ENCODE assay signal across 34 cellular contexts in genomic region chr4:10691651-10692050, GRCh38. TPM values are rescaled to one million over a fixed set of nuclear protein-coding genes. Genes with fewer than 3 reads are reported as not detected.
"Had no signal": no experiment of that assay in that cellular context is flagged by ENCODE, and none has a peak within 500 bp of the region (broad histone marks: within the 10 kb centered on the region; RNA-seq: fewer than 3 reads in every experiment).

No MANE protein-coding gene starts in this region.

- H3K9me3 ChIP-seq: colonic mucosa, gastroesophageal sphincter, heart left ventricle, left lung, right atrium auricular region, spleen, thoracic aorta, upper lobe of left lung, uterus had no signal

- H2AFZ ChIP-seq: neural progenitor cell, parathyroid adenoma had no signal

- H3K27ac ChIP-seq: colonic mucosa, epithelial cell of prostate, foreskin keratinocyte, heart left ventricle, left lung, neural progenitor cell, parathyroid adenoma, right atrium auricular region, spleen, upper lobe of left lung, uterus had no signal

- FAIRE-seq: islet of Langerhans had no signal

- H3K27me3 Mint-ChIP-seq: naive thymus-derived CD4-positive, alpha-beta T cell; progenitor cell of endocrine pancreas; stimulated activated memory B cell treated with anti-CD40 and anti-IgM and Interleukin-4, amounts not matched to agents 10 μg/mL and 1 μg/mL and 100 μg/mL, for 72 hours had no signal

- H3K36me3 Mint-ChIP-seq: neural progenitor cell; stimulated activated memory B cell treated with anti-CD40 and anti-IgM and Interleukin-4, amounts not matched to agents 10 μg/mL and 1 μg/mL and 100 μg/mL, for 72 hours had no signal

- H3K4me2 ChIP-seq: neural progenitor cell had no signal

- H3K4me3 Mint-ChIP-seq: dendritic cell treated with granulocyte-macrophage colony-stimulating factor and Interleukin-4, amounts not matched to agents 40 ng/mL and 50 ng/mL, for 4 days; endodermal cell; naive thymus-derived CD4-positive, alpha-beta T cell; nephron; neural progenitor cell; stimulated activated memory B cell treated with anti-CD40 and anti-IgM and Interleukin-4, amounts not matched to agents 10 μg/mL and 1 μg/mL and 100 μg/mL, for 72 hours had no signal

- H3K27me3 ChIP-seq: colonic mucosa, gastroesophageal sphincter, heart left ventricle, left lung, neural progenitor cell, right atrium auricular region, spleen, tibial nerve, upper lobe of left lung, uterus had no signal

- H3K27ac Mint-ChIP-seq: endodermal cell; naive thymus-derived CD4-positive, alpha-beta T cell; neural progenitor cell; progenitor cell of endocrine pancreas had no signal

- H3K9ac ChIP-seq: neural progenitor cell, parathyroid adenoma had no signal

- H3K4me3 ChIP-seq: colonic mucosa, gastroesophageal sphincter, heart left ventricle, left lung, neural progenitor cell, right atrium auricular region, spleen, thoracic aorta, tibial nerve, upper lobe of left lung, uterus had no signal

- H3K36me3 ChIP-seq: colonic mucosa, gastroesophageal sphincter, heart left ventricle, left lung, neural progenitor cell, right atrium auricular region, spleen, thoracic aorta, tibial nerve, upper lobe of left lung, uterus had no signal

- H3K9me3 Mint-ChIP-seq: dendritic cell treated with granulocyte-macrophage colony-stimulating factor and Interleukin-4, amounts not matched to agents 40 ng/mL and 50 ng/mL, for 4 days; endodermal cell; nephron; neural progenitor cell; stimulated activated memory B cell treated with anti-CD40 and anti-IgM and Interleukin-4, amounts not matched to agents 10 μg/mL and 1 μg/mL and 100 μg/mL, for 72 hours had no signal

- H3K4me1 Mint-ChIP-seq: nephron had no signal

- DNase-seq: colonic mucosa; effector CD8-positive, alpha-beta T cell; endodermal cell; foreskin keratinocyte; heart left ventricle; hippocampal formation; left cardiac atrium; left lung; mesendoderm; midbrain; naive thymus-derived CD4-positive, alpha-beta T cell; spleen; stimulated activated CD4-positive, alpha-beta T cell treated with anti-CD3 and anti-CD28 coated beads, Interleukin-4, amount 100 ng/mL, for 4 hours; stimulated activated naive CD8-positive, alpha-beta T cell treated with anti-CD3 and anti-CD28 coated beads, Interleukin-15, Interleukin-2, amounts not matched to agents 100 U/mL and 50 U/mL, for 24 hours; substantia nigra; upper lobe of left lung; uterus had no signal

- H3K4me1 ChIP-seq: colonic mucosa, foreskin keratinocyte, heart left ventricle, left lung, neural progenitor cell, parathyroid adenoma, right atrium auricular region, upper lobe of left lung, uterus had no signal

RNA-seq across cellular contexts. Expression of gene CLNK, which starts 7.1 kb away (rescaled TPM):
- total RNA-seq: endodermal cell, foreskin keratinocyte, kidney epithelial cell, left cardiac atrium, lung microvascular endothelial cell, osteoblast, progenitor cell of endocrine pancreas, right atrium auricular region, sciatic nerve, skeletal muscle tissue, thoracic aorta, tibial nerve, uterus had no signal
- polyA plus RNA-seq: foreskin keratinocyte; naive thymus-derived CD4-positive, alpha-beta T cell had no signal
